8 cellular contexts compared by ENCODE assay signal in the genomic region with DNA sequence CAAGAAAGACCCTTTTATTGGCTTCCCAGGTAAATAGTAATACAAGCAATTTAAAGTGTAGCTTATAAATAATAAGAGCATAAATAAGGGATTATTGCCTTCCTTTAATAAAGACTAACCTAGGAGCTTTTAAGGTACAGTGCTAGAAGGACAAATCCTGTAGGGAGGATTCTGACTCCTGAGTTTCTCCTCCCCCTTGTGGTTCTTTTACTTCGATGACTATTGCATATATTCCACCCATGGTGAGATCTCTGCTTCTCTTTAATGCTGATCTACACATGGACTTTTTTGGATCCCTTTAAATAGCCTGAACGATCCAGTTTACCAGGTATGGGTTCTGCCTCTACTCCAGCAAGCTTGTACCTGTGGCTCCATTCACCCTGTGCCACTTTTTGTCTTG.
A peak's percentile ranks its signal among the peaks of the same experiment; 100 is the strongest.
DNase-seq lines count a peak whose midpoint lies in the region; ATAC-seq and TF ChIP-seq lines count a peak whose summit lies in the region.

No MANE protein-coding gene starts in this region.

- H3K4me3 ChIP-seq in adipocyte (ENCODE audit: low read length): no peak overlapping the region

- no peaks in the 10 kb centered on the region for H3K36me3 ChIP-seq in adipocyte (ENCODE audit: control insufficient read depth, insufficient read depth, low read length, severe bottlenecking)

- H3K27me3 ChIP-seq in adipocyte (replicated peaks; ENCODE audit: control insufficient read depth, insufficient read depth, low read length): no peaks in the 10 kb centered on the region

- no peaks in the 10 kb centered on the region for H3K36me3 Mint-ChIP-seq in nephron (ENCODE audit: low read depth)

- no peaks in the 10 kb centered on the region for H3K9me3 Mint-ChIP-seq in nephron

- H3K4me1 Mint-ChIP-seq in nephron: peaks cover 26% of the 10 kb centered on the region

- no peak for ATAC-seq in HG02763 (IDR thresholded peaks at IDR 0.05; ENCODE audit: unreplicated experiment)
- no peak for ATAC-seq in HG03095 (IDR thresholded peaks at IDR 0.05; ENCODE audit: unreplicated experiment)

- TF ChIP-seq CTCF in LNCAP (IDR thresholded peaks at IDR 0.05): peak; percentile 29; the same call in 1 of the 2 replicates
- TF ChIP-seq CTCF in nephron (IDR thresholded peaks at IDR 0.05; ENCODE audit: unreplicated experiment in 3 of 3): peak in 2 of 3 experiments; percentile 13 to 27

- H3K4me3 Mint-ChIP-seq in nephron: peak overlapping the region; percentile 89 to 93 (median 90)

- H3K9me3 ChIP-seq in adipocyte (ENCODE audit: control insufficient read depth, low read length): no peaks in the 10 kb centered on the region

- DNase-seq in NCI-H2171 treated with DMSO at 0.1 percent for 48 hours (lab: John Stamatoyannopoulos, UW): peak; percentile 2
- DNase-seq in NCI-H2171 (lab: John Stamatoyannopoulos, UW): no peak
- peak; percentile 58 for DNase-seq in adipocyte (ENCODE audit: low read depth)
- DNase-seq in stimulated activated CD8-positive, alpha-beta memory T cell treated with anti-CD3 and anti-CD28 coated beads, Interleukin-4, amount 100 ng/mL, for 48 hours: no peak

- peak overlapping the region in 2 of 3 experiments; percentile 43 to 92 for H3K27ac Mint-ChIP-seq in nephron

- no peak overlapping the region for H3K9ac ChIP-seq in adipocyte (ENCODE audit: low read length)

- peaks cover 3% of the 10 kb centered on the region for H3K27me3 Mint-ChIP-seq in nephron (ENCODE audit: low read depth)

- H3K4me1 ChIP-seq in adipocyte (ENCODE audit: control insufficient read depth, insufficient read depth, low read length): peaks cover 10% of the 10 kb centered on the region

Comparison
In these comparisons a context has a peak if more than half of its experiments do, and no peak if none do; other contexts are left out.
1. DNase-seq: peak in NCI-H2171 treated with DMSO at 0.1 percent for 48 hours (single experiment) and adipocyte (single experiment); none in NCI-H2171 (single experiment) and stimulated activated CD8-positive, alpha-beta memory T cell treated with anti-CD3 and anti-CD28 coated beads, Interleukin-4, amount 100 ng/mL, for 48 hours (single experiment).